Comparison of ENCODE assay signal across 1 cellular context in genomic region chr11:1830119-1830499, GRCh38.
TF ChIP-seq lines count a peak whose summit lies in the region.

No MANE protein-coding gene starts in this region.

TF ChIP-seq in WTC11, 78 proteins besides CTCF, POLR2A, EP300 and RAD21 (continued from another document):
- TF ChIP-seq ZNF512 (CRISPR knock-in tag; IDR thresholded peaks at IDR 0.05; ENCODE audit: borderline replicate concordance), result no peak
- no peak for TF ChIP-seq MAX (CRISPR knock-in tag; IDR thresholded peaks at IDR 0.05)
- TF ChIP-seq ZNF425 (CRISPR knock-in tag; conservative IDR thresholded peaks at IDR 0.05), result no peak
- TF ChIP-seq SOX15 (CRISPR knock-in tag; IDR thresholded peaks at IDR 0.05), result no peak
- no peak for TF ChIP-seq MXD4 (CRISPR knock-in tag; IDR thresholded peaks at IDR 0.05; ENCODE audit: borderline replicate concordance)
- TF ChIP-seq IRF1 (CRISPR knock-in tag; IDR thresholded peaks at IDR 0.05), result no peak
- TF ChIP-seq OVOL2 (CRISPR knock-in tag; IDR thresholded peaks at IDR 0.05; ENCODE audit: borderline replicate concordance), result no peak
- TF ChIP-seq NR1H2 (CRISPR knock-in tag; IDR thresholded peaks at IDR 0.05), result no peak
- no peak for TF ChIP-seq E2F5 (CRISPR knock-in tag; IDR thresholded peaks at IDR 0.05)
- no peak for TF ChIP-seq TEAD1 (CRISPR knock-in tag; IDR thresholded peaks at IDR 0.05)
- no peak for TF ChIP-seq ATF6 (CRISPR knock-in tag; IDR thresholded peaks at IDR 0.05)
- TF ChIP-seq SP1 (CRISPR knock-in tag; conservative IDR thresholded peaks at IDR 0.05), result no peak
- TF ChIP-seq RELA (CRISPR knock-in tag; IDR thresholded peaks at IDR 0.05; ENCODE audit: borderline replicate concordance), result no peak
- TF ChIP-seq ATF3 (CRISPR knock-in tag; conservative IDR thresholded peaks at IDR 0.05), result no peak
